In the genomic region with DNA sequence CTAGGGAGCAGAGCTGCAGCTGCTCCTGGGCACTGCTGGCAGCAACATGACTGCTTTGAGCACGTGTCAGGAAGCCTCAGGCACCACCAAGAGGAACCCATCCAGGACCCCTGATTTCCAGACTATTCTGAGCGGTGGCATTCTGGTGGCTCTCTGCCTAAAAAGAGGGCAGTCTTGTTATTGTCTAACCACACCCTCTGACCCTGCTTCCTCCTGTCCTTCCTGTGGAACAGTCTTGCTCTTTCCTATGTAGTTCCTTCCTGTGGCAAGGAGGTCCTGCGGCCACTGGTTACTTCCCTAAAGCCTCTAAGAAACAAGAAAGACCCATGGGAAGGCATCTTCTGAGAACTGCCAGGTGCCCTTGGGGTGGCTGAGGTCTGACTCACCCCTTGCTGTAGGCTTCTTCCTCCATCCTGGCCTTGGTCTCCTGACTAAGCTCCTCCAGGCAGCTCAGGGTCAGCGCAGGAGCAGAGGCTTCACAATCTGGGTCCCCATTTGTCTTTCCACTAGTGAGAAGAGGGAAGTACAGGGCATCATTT, we compare ENCODE assay signal across 1 cellular context.
TF ChIP-seq lines count a peak whose summit lies in the region.

No MANE protein-coding gene starts in this region.

TF ChIP-seq in HCT116, 20 proteins besides CTCF, POLR2A, EP300 and RAD21 (continued from another document):
- TF ChIP-seq SP1 (IDR thresholded peaks at IDR 0.05; ENCODE audit: low read depth) (no peak; the same call in 1 of the 2 replicates), EZH2phosphoT487 (IDR thresholded peaks at IDR 0.05; ENCODE audit: borderline replicate concordance) (no peak), ZNF274 (IDR thresholded peaks at IDR 0.05; ENCODE audit: low read depth, low read length) (no peak), TCF7L2 (IDR thresholded peaks at IDR 0.05; ENCODE audit: borderline replicate concordance, extremely low read depth, insufficient read depth, insufficient read length) (no peak), CEBPB (IDR thresholded peaks at IDR 0.05; ENCODE audit: low read depth) (no peak), EGR1 (IDR thresholded peaks at IDR 0.05; ENCODE audit: low read depth) (no peak)
- TF ChIP-seq, protein P1, sequence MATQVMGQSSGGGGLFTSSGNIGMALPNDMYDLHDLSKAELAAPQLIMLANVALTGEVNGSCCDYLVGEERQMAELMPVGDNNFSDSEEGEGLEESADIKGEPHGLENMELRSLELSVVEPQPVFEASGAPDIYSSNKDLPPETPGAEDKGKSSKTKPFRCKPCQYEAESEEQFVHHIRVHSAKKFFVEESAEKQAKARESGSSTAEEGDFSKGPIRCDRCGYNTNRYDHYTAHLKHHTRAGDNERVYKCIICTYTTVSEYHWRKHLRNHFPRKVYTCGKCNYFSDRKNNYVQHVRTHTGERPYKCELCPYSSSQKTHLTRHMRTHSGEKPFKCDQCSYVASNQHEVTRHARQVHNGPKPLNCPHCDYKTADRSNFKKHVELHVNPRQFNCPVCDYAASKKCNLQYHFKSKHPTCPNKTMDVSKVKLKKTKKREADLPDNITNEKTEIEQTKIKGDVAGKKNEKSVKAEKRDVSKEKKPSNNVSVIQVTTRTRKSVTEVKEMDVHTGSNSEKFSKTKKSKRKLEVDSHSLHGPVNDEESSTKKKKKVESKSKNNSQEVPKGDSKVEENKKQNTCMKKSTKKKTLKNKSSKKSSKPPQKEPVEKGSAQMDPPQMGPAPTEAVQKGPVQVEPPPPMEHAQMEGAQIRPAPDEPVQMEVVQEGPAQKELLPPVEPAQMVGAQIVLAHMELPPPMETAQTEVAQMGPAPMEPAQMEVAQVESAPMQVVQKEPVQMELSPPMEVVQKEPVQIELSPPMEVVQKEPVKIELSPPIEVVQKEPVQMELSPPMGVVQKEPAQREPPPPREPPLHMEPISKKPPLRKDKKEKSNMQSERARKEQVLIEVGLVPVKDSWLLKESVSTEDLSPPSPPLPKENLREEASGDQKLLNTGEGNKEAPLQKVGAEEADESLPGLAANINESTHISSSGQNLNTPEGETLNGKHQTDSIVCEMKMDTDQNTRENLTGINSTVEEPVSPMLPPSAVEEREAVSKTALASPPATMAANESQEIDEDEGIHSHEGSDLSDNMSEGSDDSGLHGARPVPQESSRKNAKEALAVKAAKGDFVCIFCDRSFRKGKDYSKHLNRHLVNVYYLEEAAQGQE (IDR thresholded peaks at IDR 0.05; ENCODE audit: low read depth): no peak
- TF ChIP-seq, protein P2, sequence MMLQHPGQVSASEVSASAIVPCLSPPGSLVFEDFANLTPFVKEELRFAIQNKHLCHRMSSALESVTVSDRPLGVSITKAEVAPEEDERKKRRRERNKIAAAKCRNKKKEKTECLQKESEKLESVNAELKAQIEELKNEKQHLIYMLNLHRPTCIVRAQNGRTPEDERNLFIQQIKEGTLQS (IDR thresholded peaks at IDR 0.05): no peak
